In genomic region chr20:15119852-15120251, GRCh38 we compare ENCODE assay signal across 8 cellular contexts.
"Had no signal": no experiment of that assay in that cellular context is flagged by ENCODE, and none has a peak within 500 bp of the region (broad histone marks: within the 10 kb centered on the region; RNA-seq: fewer than 3 reads in every experiment).

No MANE protein-coding gene starts in this region.

- DNase-seq: GDM1, GF-D8 had no signal

- H3K4me3 ChIP-seq: GM12878 had no signal

- ATAC-seq: GM12878 had no signal

- FAIRE-seq: G401.6, GM12878, GM12891, GM12892, GM18507, GM19239 had no signal
